In the genomic region with DNA sequence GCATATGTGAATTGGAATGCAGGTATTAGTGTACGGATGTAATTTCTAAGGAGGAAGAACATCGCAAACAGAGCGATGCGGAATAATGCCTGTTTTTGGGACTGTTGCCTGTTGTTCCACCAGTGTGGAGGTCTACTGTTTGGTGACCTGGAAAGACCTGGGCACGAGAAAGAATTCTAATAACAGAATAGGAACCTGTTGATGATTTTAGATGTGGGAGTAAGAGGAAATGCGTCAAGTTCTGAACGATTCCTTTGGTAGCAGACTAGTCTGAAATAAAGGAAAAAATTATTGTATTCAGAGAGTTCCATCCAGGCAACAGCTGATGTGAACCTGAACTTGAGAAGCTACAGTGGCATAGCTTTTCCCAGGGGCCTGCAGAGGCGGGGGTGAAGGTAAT, we compare ENCODE assay signal across 8 cellular contexts.
"Had no signal": no experiment of that assay in that cellular context is flagged by ENCODE, and none has a peak within 500 bp of the region (broad histone marks: within the 10 kb centered on the region; RNA-seq: fewer than 3 reads in every experiment).

No MANE protein-coding gene starts in this region.

- H3K36me3 ChIP-seq: HAP-1 had no signal

- H3K27ac Mint-ChIP-seq: HFFc6 had no signal

- H3K4me3 Mint-ChIP-seq: HFFc6 had no signal

- H3K9me3 ChIP-seq: HAP-1 had no signal

- ATAC-seq: HCT116, K562 had no signal

- H3K9me3 Mint-ChIP-seq: HFFc6 had no signal

- H3K4me3 ChIP-seq: HAP-1, K562 had no signal

- DNase-seq: GOT3, H7, HFFc6, IMR-90, KG1 had no signal
